In the genomic region with DNA sequence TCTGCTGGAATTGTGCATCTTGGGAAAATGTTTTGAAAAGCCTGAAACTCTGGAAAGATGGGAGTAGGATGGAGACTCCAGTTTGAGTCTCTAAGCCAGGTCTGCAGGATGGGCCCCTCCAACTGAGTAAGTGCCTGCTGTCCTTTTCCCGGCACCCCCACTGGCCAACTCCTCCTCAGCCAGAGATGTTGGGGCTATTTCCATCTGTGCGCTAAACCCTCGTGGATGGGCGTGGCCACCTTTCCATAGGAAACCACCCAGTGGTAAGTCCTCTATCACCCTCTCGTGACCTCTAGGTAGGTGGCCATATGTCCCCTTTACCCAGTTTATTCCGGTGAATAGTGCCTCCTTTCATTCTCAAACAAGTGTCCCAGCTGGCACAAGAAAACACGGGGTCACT, we compare ENCODE assay signal across 19 cellular contexts.
A peak's percentile ranks its signal among the peaks of the same experiment; 100 is the strongest.
DNase-seq lines count a peak whose midpoint lies in the region; ATAC-seq and TF ChIP-seq lines count a peak whose summit lies in the region.
"Had no signal": no experiment of that assay in that cellular context is flagged by ENCODE, and none has a peak within 500 bp of the region (broad histone marks: within the 10 kb centered on the region; RNA-seq: fewer than 3 reads in every experiment).

No MANE protein-coding gene starts in this region.

- no peak for TF ChIP-seq POLR2A in sigmoid colon (IDR thresholded peaks at IDR 0.05)
- no peak for TF ChIP-seq POLR2A in prostate gland (IDR thresholded peaks at IDR 0.05)

- H3K27me3 ChIP-seq in Panc1 (ENCODE audit: control insufficient read depth, insufficient read depth, low read length) = no peaks in the 10 kb centered on the region
- no peaks in the 10 kb centered on the region for H3K27me3 ChIP-seq in sigmoid colon
- no peaks in the 10 kb centered on the region for H3K27me3 ChIP-seq in prostate gland (replicated peaks; ENCODE audit: insufficient read depth)
- H3K27me3 ChIP-seq: Peyer's patch had no signal

- H3K36me3 Mint-ChIP-seq in glutamatergic neuron (ENCODE audit: unreplicated experiment) = no peaks in the 10 kb centered on the region

- intact Hi-C loops in Panc1 (cut with micrococcal nuclease; ENCODE audit: unreplicated experiment) = loop anchor here (10.0 kb wide), 2 partner anchors 197 to 263 kb away; a partner anchor contains a TSS
- intact Hi-C loops in sigmoid colon (cut with DNase I) = no loop called here
- intact Hi-C loops in prostate gland (cut with DNase I) = no loop called here

- H3K4me3 ChIP-seq in Panc1 (ENCODE audit: low read depth in 2 of 2, low read length in 2 of 2) = no peak overlapping the region
- H3K4me3 ChIP-seq in sigmoid colon = no peak overlapping the region
- no peak overlapping the region for H3K4me3 ChIP-seq in prostate gland
- H3K4me3 ChIP-seq: Peyer's patch had no signal

- BruUV-seq in Panc1 (replicated peaks; lab: Mats Ljungman, UMichigan) = no TSS peak

- in situ Hi-C loops in Panc1 (cut with HindIII; ENCODE audit: low pct_unique_long_range_greater_than_20kb, low sequenced_read_pairs) = no loop called here

- H3K4me1 ChIP-seq in Panc1 (ENCODE audit: control insufficient read depth, insufficient read depth, low read length) (peaks cover 42% of the 10 kb centered on the region), sigmoid colon (peaks cover 0 to 8% (median 0%) of the 10 kb centered on the region in 4 donors), prostate gland (replicated peaks) (no peaks in the 10 kb centered on the region)

- POLR2A ChIA-PET in Panc1 (lab: Charles Lee) = no interaction called here

- peaks cover 5% of the 10 kb centered on the region for H3K9me3 Mint-ChIP-seq in glutamatergic neuron (ENCODE audit: unreplicated experiment)

- CTCF ChIA-PET in Panc1 (lab: Charles Lee) = no interaction called here

- H3K9me3 ChIP-seq in Panc1 (ENCODE audit: control insufficient read depth, insufficient read depth, low read depth, low read length) = no peaks in the 10 kb centered on the region
- H3K9me3 ChIP-seq in sigmoid colon = no peaks in the 10 kb centered on the region
- H3K9me3 ChIP-seq in prostate gland = no peaks in the 10 kb centered on the region
- H3K9me3 ChIP-seq: Peyer's patch had no signal

- ATAC-seq in Panc1 (no peak), left lobe of liver (no peak)

- WGBS in sigmoid colon, 2 donors = 91 to 94% methylated on average over 7 of the region's 7 CpGs
- WGBS in prostate gland = 97% methylated on average over 7 of the region's 7 CpGs

- peaks cover 7% of the 10 kb centered on the region for H3K4me1 Mint-ChIP-seq in glutamatergic neuron (ENCODE audit: low read depth, unreplicated experiment)

- DNase-seq in Panc1 (ENCODE audit: low read depth, low spot score) = no peak
- no peak for DNase-seq in glutamatergic neuron
- peak; percentile 37 for DNase-seq in sigmoid colon
- no peak for DNase-seq in prostate gland (ENCODE audit: low spot score)
- DNase-seq in effector CD8-positive, alpha-beta T cell (lab: John Stamatoyannopoulos, UW) = no peak
- no peak for DNase-seq in left lobe of liver (ENCODE audit: low spot score)
- DNase-seq: AML-193, C1 segment of cervical spinal cord, EL, GF-D8, KG1, NCI-H1092 treated with DMSO at 0.1 percent for 48 hours, NCI-H2029 treated with DMSO at 0.1 percent for 48 hours, NCI-H2171, NCI-H345, NCI-H524, NCI-H82, Peyer's patch had no signal

- H3K27ac ChIP-seq in C4-2B (peak overlapping the region; percentile 89), Panc1 (ENCODE audit: low read length) (peak overlapping the region; percentile 90), sigmoid colon (no peak overlapping the region), prostate gland (no peak overlapping the region)

- TF ChIP-seq CTCF in C4-2B (conservative IDR thresholded peaks at IDR 0.05) = no peak
- no peak for TF ChIP-seq CTCF in Panc1 (IDR thresholded peaks at IDR 0.05)
- TF ChIP-seq CTCF in glutamatergic neuron (IDR thresholded peaks at IDR 0.05; ENCODE audit: partially characterized antibody, unreplicated experiment) = no peak
- no peak for TF ChIP-seq CTCF in sigmoid colon (IDR thresholded peaks at IDR 0.05)
- TF ChIP-seq CTCF in prostate gland (IDR thresholded peaks at IDR 0.05) = no peak

- H3K36me3 ChIP-seq in Panc1 (ENCODE audit: control insufficient read depth, insufficient read depth, low read length) (no peaks in the 10 kb centered on the region), sigmoid colon (no peaks in the 10 kb centered on the region), prostate gland (no peaks in the 10 kb centered on the region)
- H3K36me3 ChIP-seq: Peyer's patch had no signal

- TF ChIP-seq EP300 in sigmoid colon (IDR thresholded peaks at IDR 0.05) = no peak

- no peak overlapping the region for H3K27ac Mint-ChIP-seq in glutamatergic neuron (ENCODE audit: unreplicated experiment)

- peak overlapping the region; percentile 47 for H3K4me3 Mint-ChIP-seq in glutamatergic neuron (ENCODE audit: unreplicated experiment)

- no peaks in the 10 kb centered on the region for H3K27me3 Mint-ChIP-seq in glutamatergic neuron (ENCODE audit: unreplicated experiment)

Comparison
In these comparisons a context has a peak if more than half of its experiments do, and no peak if none do; other contexts are left out.
1. H3K27ac ChIP-seq: peak in C4-2B (single experiment) and Panc1 (single experiment); none in sigmoid colon (0 of 4) and prostate gland (0 of 2).